1 cellular context compared by ENCODE assay signal in the genomic region with DNA sequence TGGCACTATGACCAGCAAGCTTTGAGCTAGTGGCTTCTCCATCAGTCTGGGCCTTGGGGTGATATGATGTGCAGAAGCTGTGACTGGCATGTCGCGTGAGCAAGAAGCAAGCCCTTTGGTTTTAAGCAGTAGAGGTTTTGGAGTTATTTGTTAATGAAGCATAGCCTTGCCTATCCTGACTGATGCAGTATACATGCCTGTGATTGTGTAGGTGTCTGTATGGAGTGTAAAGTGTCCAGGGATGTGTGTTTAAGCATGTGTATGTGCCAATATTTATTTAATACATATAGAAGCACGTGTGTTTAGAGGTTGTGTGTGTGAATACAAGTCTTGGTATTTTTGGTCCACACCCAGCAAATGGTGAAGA.
TF ChIP-seq lines count a peak whose summit lies in the region.

No MANE protein-coding gene starts in this region.

TF ChIP-seq in H1, 55 proteins besides CTCF, POLR2A, EP300 and RAD21:
- TF ChIP-seq CREB1 (IDR thresholded peaks at IDR 0.05): no peak
- no peak for TF ChIP-seq SP4 (IDR thresholded peaks at IDR 0.05; ENCODE audit: low read length)
- TF ChIP-seq CHD7 (IDR thresholded peaks at IDR 0.05; ENCODE audit: insufficient replicate concordance, low read length): no peak
- TF ChIP-seq TCF12 (IDR thresholded peaks at IDR 0.05; ENCODE audit: low read depth, low read length): no peak
- TF ChIP-seq SUZ12 (IDR thresholded peaks at IDR 0.05; ENCODE audit: low read length): no peak
- no peak for TF ChIP-seq BRCA1 (IDR thresholded peaks at IDR 0.05; ENCODE audit: low read depth, low read length)
- no peak for TF ChIP-seq SRF (IDR thresholded peaks at IDR 0.05; ENCODE audit: low read depth, low read length)
- no peak for TF ChIP-seq RNF2 (IDR thresholded peaks at IDR 0.05; ENCODE audit: borderline replicate concordance, low read depth, low read length, missing control alignments, poor library complexity, severe bottlenecking)
- TF ChIP-seq CBX5 (IDR thresholded peaks at IDR 0.05; ENCODE audit: low read depth, low read length): no peak
